8 cellular contexts compared by ENCODE assay signal in genomic region chr5:142323480-142324376, GRCh38. TPM values are rescaled to one million over a fixed set of nuclear protein-coding genes. Genes with fewer than 3 reads are reported as not detected.
A peak's percentile ranks its signal among the peaks of the same experiment; 100 is the strongest.
DNase-seq lines count a peak whose midpoint lies in the region; ATAC-seq, FAIRE-seq and TF ChIP-seq lines count a peak whose summit lies in the region.

No MANE protein-coding gene starts in this region.

- H4K20me1 ChIP-seq in GM23248 (ENCODE audit: insufficient read depth): no peaks in the 10 kb centered on the region
- peaks cover 35 to 40% of the 10 kb centered on the region in 2 experiments for H4K20me1 ChIP-seq in H1 (replicated peaks in 1 of 2; ENCODE audit: control insufficient read depth in 1 of 2, insufficient read depth in 2 of 2, low read length in 2 of 2)

- H2BK20ac ChIP-seq in H1 (ENCODE audit: low read length): no peak overlapping the region

- WGBS in GM23248 (ENCODE audit: low coverage in 1 of 2, low lambda C conversion rate in 2 of 2, missing lambda C conversion rate in 2 of 2), 2 experiments: 27 to 32% methylated on average over 33 to 35 of the region's 35 CpGs
- WGBS in H1 (ENCODE audit: extremely low coverage in 1 of 2, insufficient coverage in 1 of 2, insufficient read length in 1 of 2, insufficient replicate concordance in 2 of 2, low coverage in 1 of 2, low lambda C conversion rate in 2 of 2, missing lambda C conversion rate in 1 of 2), 2 experiments: 1% methylated on average over 32 of the region's 35 CpGs; no CpG with 5 or more reads in 1 of the 2 experiments

- TF ChIP-seq POLR2A in H1 (IDR thresholded peaks at IDR 0.05; ENCODE audit: control extremely low read depth in 1 of 2, low read depth in 2 of 2, low read length in 2 of 2): 0 out of 3 replicates have a peak, but pooled peaks of 1 of the 2 experiments have one; percentile 8

- H3K36me3 ChIP-seq in GM23248 (ENCODE audit: low read depth): no peaks in the 10 kb centered on the region
- peaks cover 7% of the 10 kb centered on the region for H3K36me3 ChIP-seq in RWPE2 (ENCODE audit: low read depth)
- H3K36me3 ChIP-seq in H1 (ENCODE audit: control insufficient read depth in 2 of 4, insufficient read depth in 4 of 4, low read length in 3 of 4): peaks cover 0 to 7% (median 2%) of the 10 kb centered on the region in 4 experiments; a peak in 2 of 8 replicates
- no peaks in the 10 kb centered on the region for H3K36me3 ChIP-seq in muscle layer of colon (ENCODE audit: insufficient read depth, low read length)

- TF ChIP-seq RAD21 in H1 (IDR thresholded peaks at IDR 0.05 in 1 of 2, conservative IDR thresholded peaks at IDR 0.05 in 1 of 2; ENCODE audit: low read depth in 2 of 2, low read length in 2 of 2): no peak

- no peaks in the 10 kb centered on the region; the same call in none of the 2 replicates for H3K79me1 ChIP-seq in H1 (ENCODE audit: low read depth, low read length)

- in situ Hi-C loops in GM23248 (cut with MboI): loop anchor here (10.0 kb wide), 1 partner anchor 221 kb away; no protein-coding TSS in a partner anchor

- H3K4me2 ChIP-seq in GM23248 (ENCODE audit: unreplicated experiment) (peak overlapping the region; percentile 72), H1 (ENCODE audit: insufficient read depth in 1 of 2, low read depth in 2 of 2, low read length in 2 of 2) (peak overlapping the region; percentile 95 to 97)

- TF ChIP-seq CTCF in RWPE2 (IDR thresholded peaks at IDR 0.05; ENCODE audit: poor library complexity, severe bottlenecking) (no peak), H1 (IDR thresholded peaks at IDR 0.05; ENCODE audit: control extremely low read depth in 1 of 3, insufficient read depth in 1 of 3, low read depth in 1 of 3, low read length in 3 of 3) (no peak)

- H3K79me2 ChIP-seq in GM23248 (ENCODE audit: insufficient read depth) (peaks cover 73% of the 10 kb centered on the region), H1 (ENCODE audit: control insufficient read depth in 1 of 2, insufficient read depth in 2 of 2, low read length in 2 of 2) (peaks cover 57 to 72% of the 10 kb centered on the region in 2 experiments)

- H3K27me3 ChIP-seq in GM23248 (replicated peaks; ENCODE audit: insufficient read depth): no peaks in the 10 kb centered on the region
- no peaks in the 10 kb centered on the region for H3K27me3 ChIP-seq in RWPE2 (ENCODE audit: insufficient read depth, poor library complexity, severe bottlenecking)
- peaks cover 0 to 5% (median 0%) of the 10 kb centered on the region in 4 experiments; a peak in 2 of 7 replicates for H3K27me3 ChIP-seq in H1 (replicated peaks in 1 of 4; ENCODE audit: control insufficient read depth in 3 of 4, extremely low read depth in 1 of 4, insufficient read depth in 3 of 4, low read length in 3 of 4)
- H3K27me3 ChIP-seq in muscle layer of colon (ENCODE audit: control insufficient read depth in 1 of 2, insufficient read depth in 2 of 2, low read length in 2 of 2): peaks cover 13 to 24% of the 10 kb centered on the region in 2 donors

- no peak overlapping the region for H2AK5ac ChIP-seq in H1 (ENCODE audit: low read depth, low read length)

- CTCF ChIA-PET in H1 (lab: Charles Lee; ENCODE audit: partially characterized antibody): interaction anchor here (0.7 to 13.7 kb wide), 21 partner anchors 9 to 565 kb away, joined by 3 to 191 read pairs (median 4); no protein-coding TSS in a partner anchor

- H3K56ac ChIP-seq in H1 (replicated peaks; ENCODE audit: insufficient read length, low read depth, low read length): peak overlapping the region; percentile 32

- no peak overlapping the region; the same call in 1 of the 2 replicates for H2BK15ac ChIP-seq in H1 (ENCODE audit: low read length)

- H3K4ac ChIP-seq in H1 (replicated peaks; ENCODE audit: insufficient read length, low read depth, low read length): no peak overlapping the region

- no peak overlapping the region for H2BK120ac ChIP-seq in H1 (replicated peaks; ENCODE audit: low read depth, low read length)

- no peak overlapping the region for H2BK12ac ChIP-seq in H1 (ENCODE audit: low read depth, low read length)

- H3K4me3 ChIP-seq in GM23248: peak overlapping the region; percentile 80
- peak overlapping the region; percentile 63 for H3K4me3 ChIP-seq in RWPE2 (ENCODE audit: severe bottlenecking)
- peak overlapping the region; percentile 51 to 95 (median 90) for H3K4me3 ChIP-seq in H1 (ENCODE audit: extremely low read depth in 1 of 4, insufficient read depth in 2 of 4, low read depth in 3 of 4, low read length in 4 of 4)
- H3K4me3 ChIP-seq in muscle layer of colon (ENCODE audit: low read depth in 1 of 2, low read length in 2 of 2): peak overlapping the region; percentile 28 to 76

- peak overlapping the region; percentile 93 for H3K9ac ChIP-seq in GM23248
- H3K9ac ChIP-seq in H1 (replicated peaks in 1 of 4; ENCODE audit: extremely low read depth in 1 of 4, low read depth in 3 of 4, low read length in 3 of 4): peak overlapping the region; percentile 49 to 76 (median 74)
- H3K9ac ChIP-seq in muscle layer of colon (ENCODE audit: low read length): peak overlapping the region; percentile 44

- no peak overlapping the region for H3K23ac ChIP-seq in H1 (ENCODE audit: insufficient read length)

- peaks cover 29% of the 10 kb centered on the region for H3K23me2 ChIP-seq in H1 (ENCODE audit: low read depth, low read length)

- H3K9me2 ChIP-seq in GM23248 (ENCODE audit: insufficient read depth): no peaks in the 10 kb centered on the region

- FAIRE-seq in H1 (lab: Jason Lieb, UNC): no peak

- H2BK5ac ChIP-seq in H1 (ENCODE audit: low read depth, low read length): peak overlapping the region; percentile 99; the same call in 1 of the 2 replicates

- H3K18ac ChIP-seq in H1 (ENCODE audit: extremely low read depth, low read length): peak overlapping the region; percentile 92

- H2AFZ ChIP-seq in GM23248 (peak overlapping the region; percentile 61), H1 (ENCODE audit: low read length) (no peak overlapping the region)

- no peak overlapping the region for H3K14ac ChIP-seq in H1 (ENCODE audit: insufficient read length)

- peaks cover 41% of the 10 kb centered on the region for H3F3A ChIP-seq in GM23248 (ENCODE audit: insufficient read depth)

- H4K91ac ChIP-seq in H1 (replicated peaks; ENCODE audit: insufficient read length, low read length): peak overlapping the region; percentile 47

- no peak for TF ChIP-seq EP300 in H1 (IDR thresholded peaks at IDR 0.05; ENCODE audit: borderline replicate concordance in 1 of 2, low read depth in 2 of 2, low read length in 2 of 2)

- H4K8ac ChIP-seq in H1 (ENCODE audit: extremely low read depth, insufficient read depth, low read length): no peak overlapping the region

- H3K27ac ChIP-seq in GM23248: peak overlapping the region; percentile 91
- peak overlapping the region; percentile 94 for H3K27ac ChIP-seq in RWPE2 (ENCODE audit: poor library complexity, severe bottlenecking)
- H3K27ac ChIP-seq in H1 (ENCODE audit: low read depth, low read length): peak overlapping the region; percentile 54; the same call in 1 of the 2 replicates
- peak overlapping the region; percentile 76 for H3K27ac ChIP-seq in muscle layer of colon (ENCODE audit: low read depth, low read length)

- H4K5ac ChIP-seq in H1 (ENCODE audit: insufficient read length, low read depth, low read length): peak overlapping the region; percentile 19

- POLR2A ChIA-PET in H1 (lab: Charles Lee; ENCODE audit: partially characterized antibody): interaction anchor here (0.9 to 10.7 kb wide), 16 partner anchors 9 to 227 kb away, joined by 3 to 137 read pairs (median 4); no protein-coding TSS in a partner anchor

- H3K9me3 ChIP-seq in GM23248 (ENCODE audit: low read depth) (no peaks in the 10 kb centered on the region), RWPE2 (ENCODE audit: severe bottlenecking) (no peaks in the 10 kb centered on the region), H1 (ENCODE audit: insufficient read depth in 2 of 2, low read depth in 1 of 2, low read length in 1 of 2) (no peaks in the 10 kb centered on the region), muscle layer of colon (ENCODE audit: low read length) (no peaks in the 10 kb centered on the region)

- ATAC-seq in RWPE2 (ENCODE audit: low read depth) (no peak), GM21447 (IDR thresholded peaks at IDR 0.05; ENCODE audit: unreplicated experiment) (no peak), GM19035 (IDR thresholded peaks at IDR 0.05; ENCODE audit: unreplicated experiment) (no peak)

- H3K4me1 ChIP-seq in GM23248 (ENCODE audit: insufficient read depth) (peaks cover 57% of the 10 kb centered on the region), RWPE2 (ENCODE audit: insufficient read depth, poor library complexity, severe bottlenecking) (peaks cover 50% of the 10 kb centered on the region), H1 (replicated peaks in 1 of 4; ENCODE audit: control insufficient read depth in 3 of 4, insufficient read depth in 4 of 4, low read length in 3 of 4) (peaks cover 22 to 44% (median 28%) of the 10 kb centered on the region in 4 experiments), muscle layer of colon (ENCODE audit: insufficient read depth, low read length) (peaks cover 8% of the 10 kb centered on the region)

- DNase-seq in GM23248 (peak; percentile 66), RWPE2 (ENCODE audit: low spot score) (no peak), H1 (ENCODE audit: low read depth in 1 of 2, low spot score in 2 of 2) (no peak), medulla oblongata (ENCODE audit: extremely low spot score) (no peak), NCI-H1092 treated with DMSO at 0.1 percent for 48 hours (lab: John Stamatoyannopoulos, UW) (no peak)

TF ChIP-seq in H1, 55 proteins besides CTCF, POLR2A, EP300 and RAD21:
- no peak for TF ChIP-seq SIX5 (IDR thresholded peaks at IDR 0.05; ENCODE audit: low read depth, low read length)
- peak; percentile 37 for TF ChIP-seq SAP30 (IDR thresholded peaks at IDR 0.05; ENCODE audit: insufficient read depth, insufficient replicate concordance, low read length)
- TF ChIP-seq TAF7 (optimal IDR thresholded peaks at IDR 0.05; ENCODE audit: borderline replicate concordance, low read depth, low read length): peak; percentile 22
- no peak for TF ChIP-seq YY1 (IDR thresholded peaks at IDR 0.05; ENCODE audit: low read depth, low read length)
- TF ChIP-seq EZH2 (IDR thresholded peaks at IDR 0.05; ENCODE audit: low read depth, low read length, severe bottlenecking): peak; percentile 16
- no peak for TF ChIP-seq TBP (IDR thresholded peaks at IDR 0.05; ENCODE audit: low read depth, low read length)

RNA-seq across cellular contexts. Expression of gene SPRY4, which starts 1.1 kb away (rescaled TPM):
- total RNA-seq in GM23248 (2014; rRNA removed; shearing (Covaris generic)): 10.9 and 12.8 TPM in 2 replicates
- polyA plus RNA-seq in GM23248 (2016; fragmentation: Nextera tagmentation; extraction: Ambion mirVana) (8.5 and 9.2 TPM in 2 replicates), H1 (2011; rRNA removed) (59.1 and 80.0 TPM in 2 replicates)
- total RNA-seq in H1 (2021; fragmentation: NEBNext Ultra II Directional; extraction: Animal tissue kit (Norgen Biotek cat#: 25700)): 98.2 and 113 TPM in 2 replicates
- 30.4 TPM for polyA plus RNA-seq in H1 (2011; cell fraction: cytosol; rRNA removed)
- polyA plus RNA-seq in H1 (2011; cell fraction: nucleus; rRNA removed): 77.2 TPM
- 48.8 to 66.0 TPM (median 56.2 TPM) in 4 replicates for polyA plus RNA-seq in H1 (2012, experiment 1 of 2)
- polyA plus RNA-seq in H1 (2012, experiment 2 of 2): 30.7 TPM
- 97.0 TPM for polyA plus RNA-seq in H1 (2013, experiment 1 of 2)
- polyA plus RNA-seq in H1 (2013, experiment 2 of 2): 102 TPM
- polyA minus RNA-seq in H1 (2011; rRNA and poly(A)+ RNA removed): 78.2 and 94.7 TPM in 2 replicates
- polyA minus RNA-seq in H1 (2011; cell fraction: cytosol; rRNA and poly(A)+ RNA removed): 44.6 TPM
- 95.5 TPM for polyA minus RNA-seq in H1 (2011; cell fraction: nucleus; rRNA and poly(A)+ RNA removed)
